Comparison of ENCODE assay signal across 8 cellular contexts in the genomic region with DNA sequence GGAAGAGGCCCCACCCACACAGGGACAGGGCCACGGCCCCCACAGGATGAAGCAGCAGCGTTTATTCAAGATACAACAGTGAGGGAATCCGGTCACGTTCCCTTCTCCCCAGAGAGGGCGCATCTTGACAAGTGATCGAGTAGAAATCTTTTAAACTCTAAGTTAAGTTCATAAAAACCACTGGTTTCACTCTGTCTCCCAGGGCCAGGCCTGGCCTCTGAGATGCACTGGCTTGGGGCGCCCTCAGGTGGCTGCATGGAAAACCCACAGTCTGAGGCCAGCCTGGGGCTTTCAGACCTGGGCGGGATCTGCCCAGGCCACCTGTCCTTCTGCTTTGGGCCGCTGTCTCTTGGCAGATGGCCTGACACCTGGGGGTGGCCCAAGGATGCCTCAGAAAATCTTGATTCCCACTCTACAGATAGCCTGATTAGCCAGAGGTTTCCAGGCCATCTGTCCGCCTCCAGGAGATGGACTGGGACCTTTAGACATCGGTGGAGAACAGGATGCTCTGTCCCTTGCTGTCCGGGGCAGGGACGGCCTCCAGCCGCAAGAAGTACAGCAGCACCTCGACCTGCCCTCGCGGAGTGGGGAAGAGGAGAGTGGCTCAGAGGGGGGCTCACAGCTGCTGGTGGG.
DNase-seq lines count a peak whose midpoint lies in the region; ATAC-seq, FAIRE-seq and TF ChIP-seq lines count a peak whose summit lies in the region.
"Not testable (repeated sequence)": the region's sequence is repeated elsewhere in the genome, so short reads cannot be mapped to it uniquely, and the experiment has no call there.

No MANE protein-coding gene starts in this region.

- intact Hi-C loops in activated B cell treated with CpG ODN at 0.5 μM for 24 hours (cut with micrococcal nuclease): loop anchor here (1.0 kb wide), 2 partner anchors 202 to 279 kb away; partner anchors contain the start of gene KLHL22
- intact Hi-C loops in K562 (cut with micrococcal nuclease): loop anchor here (1.0 kb wide), 2 partner anchors 91 to 279 kb away; no protein-coding TSS in a partner anchor
- intact Hi-C loops in Right ventricle myocardium superior (cut with DNase I): loop anchor here (5.0 kb wide), 1 partner anchor 280 kb away; no protein-coding TSS in a partner anchor

- CTCF ChIA-PET in activated B cell treated with CpG ODN at 0.5 μM for 24 hours (lab: Charles Lee): not testable (repeated sequence)
- CTCF ChIA-PET in K562 (lab: Yijun Ruan, JAX; ENCODE audit: low intra/inter-chr PET ratio): interaction anchor here (0.5 to 1.5 kb wide), 8 partner anchors 85 to 788 kb away, joined by 3 to 34 read pairs (median 3); no protein-coding TSS in a partner anchor

- not testable (repeated sequence) for TF ChIP-seq EP300 in K562 (IDR thresholded peaks at IDR 0.05; ENCODE audit: low read length)

- not testable (repeated sequence) for FAIRE-seq in K562 (lab: Jason Lieb, UNC)

- H3K4me1 ChIP-seq in K562 (replicated peaks in 1 of 2; ENCODE audit: control insufficient read depth in 2 of 2, insufficient read depth in 2 of 2, low read length in 2 of 2): peaks cover 4 to 25% of the 10 kb centered on the region in 2 experiments; a peak in 3 of 5 replicates
- H3K4me1 ChIP-seq in neural progenitor cell: not testable (repeated sequence)

- WGBS in K562 (ENCODE audit: insufficient coverage, low coverage, missing lambda C conversion rate): 8% methylated on average over 15 of the region's 17 CpGs

- in situ Hi-C loops in K562 (cut with MboI): loop anchor here (5.0 to 25.0 kb wide), 3 partner anchors 285 to 1020 kb away; partner anchors contain the start of gene CCDC188

- H4K20me1 ChIP-seq in K562 (replicated peaks; ENCODE audit: control insufficient read depth, insufficient read depth, low read length); neural progenitor cell (ENCODE audit: low read depth): not testable (repeated sequence)

- peak; percentile 38 for ATAC-seq in activated B cell treated with CpG ODN at 0.5 μM for 24 hours (ENCODE audit: low read depth)
- ATAC-seq in K562: 0 out of 3 replicates have a peak, but pooled peaks have one; percentile 7
- not testable (repeated sequence) for ATAC-seq in Right ventricle myocardium superior (ENCODE audit: poor library complexity)
- peak; percentile 48 for ATAC-seq in stimulated activated effector memory CD8-positive, alpha-beta T cell treated with anti-CD3 and anti-CD28 coated beads, Interleukin-12 subunit alpha, Interleukin-12 subunit beta, amount 100 ng/mL, for 72 hours

- peak overlapping the region; percentile 49 for H2AFZ ChIP-seq in K562 (ENCODE audit: low read depth, low read length)
- peak overlapping the region; percentile 60 for H2AFZ ChIP-seq in neural progenitor cell (replicated peaks)

- H3K4me1 Mint-ChIP-seq in activated B cell treated with CpG ODN at 0.5 μM for 24 hours: peaks cover 11% of the 10 kb centered on the region
- H3K4me1 Mint-ChIP-seq in neural progenitor cell; stimulated activated effector memory CD8-positive, alpha-beta T cell treated with anti-CD3 and anti-CD28 coated beads, Interleukin-12 subunit alpha, Interleukin-12 subunit beta, amount 100 ng/mL, for 72 hours: not testable (repeated sequence)

- BruUV-seq in K562 (replicated peaks; lab: Mats Ljungman, UMichigan): not testable (repeated sequence)

- not testable (repeated sequence) for H3K9me1 ChIP-seq in K562 (ENCODE audit: control insufficient read depth, insufficient read depth, low read length)

- H3K4me3 Mint-ChIP-seq in activated B cell treated with CpG ODN at 0.5 μM for 24 hours; neural progenitor cell; stimulated activated effector memory CD8-positive, alpha-beta T cell treated with anti-CD3 and anti-CD28 coated beads, Interleukin-12 subunit alpha, Interleukin-12 subunit beta, amount 100 ng/mL, for 72 hours: not testable (repeated sequence)

- peak; percentile 65 to 84 for TF ChIP-seq RAD21 in K562 (CRISPR knock-in tag; conservative IDR thresholded peaks at IDR 0.05 in 1 of 2, IDR thresholded peaks at IDR 0.05 in 1 of 2)

- peaks cover 15 to 22% of the 10 kb centered on the region in 2 experiments; a peak in 4 of 5 replicates for H3K27me3 ChIP-seq in K562 (ENCODE audit: control insufficient read depth in 2 of 2, insufficient read depth in 2 of 2, low read length in 2 of 2)
- not testable (repeated sequence) for H3K27me3 ChIP-seq in neural progenitor cell

- H3K9me3 ChIP-seq in K562 (replicated peaks; ENCODE audit: control insufficient read depth, insufficient read depth, low read depth, low read length); neural progenitor cell (ENCODE audit: low read depth): not testable (repeated sequence)

- not testable (repeated sequence) for H3K9me3 Mint-ChIP-seq in activated B cell treated with CpG ODN at 0.5 μM for 24 hours; neural progenitor cell; stimulated activated effector memory CD8-positive, alpha-beta T cell treated with anti-CD3 and anti-CD28 coated beads, Interleukin-12 subunit alpha, Interleukin-12 subunit beta, amount 100 ng/mL, for 72 hours

- POLR2A ChIA-PET in activated B cell treated with CpG ODN at 0.5 μM for 24 hours (lab: Charles Lee); K562 (lab: Yijun Ruan, JAX): not testable (repeated sequence)

- not testable (repeated sequence) for H3K4me3 ChIP-seq in K562, neural progenitor cell

- not testable (repeated sequence) for H3K36me3 ChIP-seq in K562 (ENCODE audit: control insufficient read depth, insufficient read depth, low read length); neural progenitor cell

- H3K9ac ChIP-seq in K562 (ENCODE audit: insufficient read depth in 1 of 2, low read depth in 2 of 2, low read length in 2 of 2); neural progenitor cell: not testable (repeated sequence)

- H3K4me2 ChIP-seq in K562 (ENCODE audit: insufficient read depth, low read length): peak overlapping the region; percentile 40
- H3K4me2 ChIP-seq in neural progenitor cell: not testable (repeated sequence)

- not testable (repeated sequence) for TF ChIP-seq POLR2A in K562 (conservative IDR thresholded peaks at IDR 0.05)

- not testable (repeated sequence) for H3K27ac ChIP-seq in K562 (ENCODE audit: extremely low read depth, low read depth, low read length); neural progenitor cell

- H3K27ac Mint-ChIP-seq in activated B cell treated with CpG ODN at 0.5 μM for 24 hours; neural progenitor cell; stimulated activated effector memory CD8-positive, alpha-beta T cell treated with anti-CD3 and anti-CD28 coated beads, Interleukin-12 subunit alpha, Interleukin-12 subunit beta, amount 100 ng/mL, for 72 hours: not testable (repeated sequence)

- H3K27me3 Mint-ChIP-seq in activated B cell treated with CpG ODN at 0.5 μM for 24 hours; neural progenitor cell (ENCODE audit: insufficient read depth, low read depth): not testable (repeated sequence)

- not testable (repeated sequence) for H3K79me2 ChIP-seq in K562 (ENCODE audit: control insufficient read depth, insufficient read depth, low read length); neural progenitor cell (ENCODE audit: low read depth)

- H3F3A ChIP-seq in neural progenitor cell (ENCODE audit: low read depth): peaks cover 18% of the 10 kb centered on the region

- not testable (repeated sequence) for H3K36me3 Mint-ChIP-seq in activated B cell treated with CpG ODN at 0.5 μM for 24 hours (ENCODE audit: low read depth); neural progenitor cell; stimulated activated effector memory CD8-positive, alpha-beta T cell treated with anti-CD3 and anti-CD28 coated beads, Interleukin-12 subunit alpha, Interleukin-12 subunit beta, amount 100 ng/mL, for 72 hours

- TF ChIP-seq CTCF in activated B cell treated with CpG ODN at 0.5 μM for 24 hours (IDR thresholded peaks at IDR 0.05): not testable (repeated sequence)
- peak; percentile 77 to 87 (median 85) for TF ChIP-seq CTCF in K562 (IDR thresholded peaks at IDR 0.05 in 2 of 3, conservative IDR thresholded peaks at IDR 0.05 in 1 of 3; ENCODE audit: insufficient read depth in 2 of 3, low read depth in 1 of 3, low read length in 3 of 3)
- TF ChIP-seq CTCF in neural progenitor cell (IDR thresholded peaks at IDR 0.05): peak; percentile 78

- DNase-seq in COR-L47 (lab: John Stamatoyannopoulos, UW) (peak; percentile 48), HS-27A (ENCODE audit: low read depth) (peak; percentile 51), NCI-H748 treated with DMSO at 0.1 percent for 48 hours (lab: John Stamatoyannopoulos, UW) (peak; percentile 23), activated B cell treated with CpG ODN at 0.5 μM for 24 hours (peak; percentile 69), K562 (ENCODE audit: extremely low read depth in 1 of 4, low spot score in 3 of 4) (peak; percentile 81 to 93 (median 82)), Right ventricle myocardium superior (peak; percentile 87), neural progenitor cell (ENCODE audit: low spot score) (peak; percentile 89)
- peak in 1 of 2 donors; percentile 81 for DNase-seq in stimulated activated effector memory CD8-positive, alpha-beta T cell treated with anti-CD3 and anti-CD28 coated beads, Interleukin-12 subunit alpha, Interleukin-12 subunit beta, amount 100 ng/mL, for 72 hours (ENCODE audit: low spot score in 2 of 2)

TF ChIP-seq in K562, 482 proteins besides CTCF, POLR2A, EP300 and RAD21 (continues in another document):
- 0 out of 2 replicates have a peak, but pooled peaks have one; percentile 30 for TF ChIP-seq ZKSCAN1 (IDR thresholded peaks at IDR 0.05; ENCODE audit: low read depth, low read length)
- TF ChIP-seq ZNF384 (IDR thresholded peaks at IDR 0.05; ENCODE audit: low read depth, low read length): peak; percentile 47; the same call in 1 of the 2 replicates
- TF ChIP-seq ZFX (CRISPR knock-in tag; IDR thresholded peaks at IDR 0.05): peak; percentile 32; the same call in 1 of the 2 replicates
- peak; percentile 92 for TF ChIP-seq HMBOX1 (IDR thresholded peaks at IDR 0.05)
- TF ChIP-seq ZNF766 (CRISPR knock-in tag; conservative IDR thresholded peaks at IDR 0.05): 0 out of 2 replicates have a peak, but pooled peaks have one; percentile 15
